In the genomic region with DNA sequence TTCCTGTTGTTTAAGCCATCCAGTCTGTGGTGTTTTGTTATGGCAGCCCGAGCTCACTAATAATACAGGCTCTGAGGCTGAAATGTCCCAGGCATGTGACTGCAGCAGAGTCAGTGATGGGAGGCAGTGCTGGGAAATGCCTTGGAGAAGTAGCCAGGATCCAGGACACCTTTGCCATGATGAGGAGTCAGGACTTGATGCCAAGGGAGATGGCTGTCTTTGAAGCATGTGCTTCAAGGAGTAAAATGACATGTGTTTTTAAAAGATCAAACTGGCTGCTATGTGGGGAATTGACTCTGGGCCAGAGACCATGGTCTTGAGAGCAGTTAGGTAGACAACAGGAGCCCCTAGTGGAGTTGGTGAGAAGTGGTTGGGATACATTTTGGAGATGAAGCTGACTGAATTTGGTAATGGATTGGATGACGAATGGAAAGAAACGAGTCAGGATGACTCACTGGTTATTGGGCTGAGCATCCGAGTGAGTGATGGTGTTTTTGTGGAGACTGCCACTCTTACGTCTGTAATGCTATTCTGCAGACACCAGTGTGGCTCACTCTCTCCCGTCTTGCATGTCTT, we compare ENCODE assay signal across 8 cellular contexts.
DNase-seq lines count a peak whose midpoint lies in the region; ATAC-seq and TF ChIP-seq lines count a peak whose summit lies in the region.

No MANE protein-coding gene starts in this region.

- 100% methylated on average over 1 of the region's 6 CpGs; no CpG with 5 or more reads in 1 of the 2 donors for WGBS in neuronal stem cell (ENCODE audit: extremely low coverage in 2 of 2, insufficient read length in 2 of 2, insufficient replicate concordance in 1 of 2), 2 donors

- H3K27ac ChIP-seq in brain microvascular endothelial cell (no peak overlapping the region), neuronal stem cell (replicated peaks; ENCODE audit: low read length) (no peak overlapping the region)

- no peak overlapping the region for H2BK120ac ChIP-seq in neuronal stem cell (ENCODE audit: low read depth, low read length)

- H4K8ac ChIP-seq in neuronal stem cell (ENCODE audit: low read depth, low read length), result no peak overlapping the region

- no peaks in the 10 kb centered on the region for H3K79me1 ChIP-seq in neuronal stem cell (ENCODE audit: low read depth, low read length)

- H4K91ac ChIP-seq in neuronal stem cell (ENCODE audit: low read depth, low read length, poor library complexity), result no peak overlapping the region

- H3K36me3 ChIP-seq in brain microvascular endothelial cell (replicated peaks), result no peaks in the 10 kb centered on the region
- no peaks in the 10 kb centered on the region for H3K36me3 ChIP-seq in neuronal stem cell (replicated peaks in 1 of 2; ENCODE audit: control insufficient read depth in 2 of 2, insufficient read depth in 2 of 2, low read length in 2 of 2)

- no peak overlapping the region for H2AFZ ChIP-seq in neuronal stem cell (ENCODE audit: low read length)

- H3K4me1 ChIP-seq in neuronal stem cell (ENCODE audit: control insufficient read depth in 2 of 2, insufficient read depth in 1 of 2, low read depth in 1 of 2, low read length in 2 of 2), result no peaks in the 10 kb centered on the region

- no peak overlapping the region for H2BK12ac ChIP-seq in neuronal stem cell (ENCODE audit: low read length)

- H3K4ac ChIP-seq in neuronal stem cell (ENCODE audit: low read length), result no peak overlapping the region

- no peaks in the 10 kb centered on the region for H3K27me3 ChIP-seq in brain microvascular endothelial cell (replicated peaks)
- H3K27me3 ChIP-seq in neuronal stem cell (ENCODE audit: control insufficient read depth in 3 of 3, insufficient read depth in 3 of 3, low read depth in 1 of 3, low read length in 3 of 3), result no peaks in the 10 kb centered on the region

- TF ChIP-seq CTCF in brain microvascular endothelial cell (IDR thresholded peaks at IDR 0.05; ENCODE audit: low read depth, low read length, missing control alignments), result peak; percentile 82

- H2AK5ac ChIP-seq in neuronal stem cell (ENCODE audit: low read depth, low read length), result no peak overlapping the region

- no peak overlapping the region for H3K4me3 ChIP-seq in brain microvascular endothelial cell (ENCODE audit: low read depth, low read length)
- no peak overlapping the region for H3K4me3 ChIP-seq in neuronal stem cell (ENCODE audit: low read length in 2 of 2)

- H3K9me3 ChIP-seq in neuronal stem cell (replicated peaks in 1 of 2; ENCODE audit: control insufficient read depth in 2 of 2, insufficient read depth in 1 of 2, low read depth in 1 of 2, low read length in 2 of 2), result no peaks in the 10 kb centered on the region

- no peak overlapping the region for H3K4me2 ChIP-seq in neuronal stem cell (ENCODE audit: insufficient read depth, low read length, poor library complexity, severe bottlenecking)

- H3K18ac ChIP-seq in neuronal stem cell (ENCODE audit: low read length), result no peak overlapping the region

- DNase-seq in NCI-H2227 (lab: John Stamatoyannopoulos, UW; ENCODE audit: unreplicated experiment), result peak; percentile 28
- no peak for DNase-seq in NCI-H2227 treated with DMSO at 0.1 percent for 48 hours (lab: John Stamatoyannopoulos, UW)
- DNase-seq in NCI-H748 (lab: John Stamatoyannopoulos, UW; ENCODE audit: unreplicated experiment), result peak; percentile 65
- DNase-seq in brain microvascular endothelial cell, result peak; percentile 97
- peak; percentile 9 for DNase-seq in neuronal stem cell (ENCODE audit: low spot score)
- no peak for DNase-seq in ecto neural progenitor cell (ENCODE audit: low spot score)

- in situ Hi-C loops in brain microvascular endothelial cell (cut with HindIII; ENCODE audit: low pct_ligation_motif_present, low sequenced_read_pairs), result no loop called here

- peak; percentile 61 for ATAC-seq in GM21723 (IDR thresholded peaks at IDR 0.05; ENCODE audit: unreplicated experiment)
- no peak for ATAC-seq in GM18873 (IDR thresholded peaks at IDR 0.05; ENCODE audit: low FRiP score, unreplicated experiment)

- H3K9ac ChIP-seq in neuronal stem cell (ENCODE audit: low read depth, low read length, poor library complexity), result no peak overlapping the region

- H2BK5ac ChIP-seq in neuronal stem cell (ENCODE audit: low read length), result no peak overlapping the region

- no peak overlapping the region for H3K14ac ChIP-seq in neuronal stem cell (ENCODE audit: low read length)

- no peak overlapping the region for H3K23ac ChIP-seq in neuronal stem cell (ENCODE audit: low read depth, low read length, poor library complexity)

- no peak overlapping the region for H2BK15ac ChIP-seq in neuronal stem cell (ENCODE audit: low read length)

Comparison
In these comparisons a context has a peak if more than half of its experiments do, and no peak if none do; other contexts are left out.
1. DNase-seq: peak in NCI-H2227 (single experiment), NCI-H748 (single experiment), brain microvascular endothelial cell (single experiment) and neuronal stem cell (single experiment); none in NCI-H2227 treated with DMSO at 0.1 percent for 48 hours (single experiment) and ecto neural progenitor cell (single experiment).